ENCODE assay signal across 29 cellular contexts in genomic region chr11:109229682-109230081, GRCh38.
"Had no signal": no experiment of that assay in that cellular context is flagged by ENCODE, and none has a peak within 500 bp of the region (broad histone marks: within the 10 kb centered on the region; RNA-seq: fewer than 3 reads in every experiment).

No MANE protein-coding gene starts in this region.

- DNase-seq: activated CD4-positive, alpha-beta T cell treated with anti-CD3 and anti-CD28 coated beads for 1 hour; activated CD4-positive, alpha-beta T cell treated with anti-CD3 and anti-CD28 coated beads, Interleukin-2, amount 50 U/mL, for 1 hour; activated CD8-positive, alpha-beta memory T cell treated with anti-CD3 and anti-CD28 coated beads, Interleukin-2, amount 10 ng/mL, durations not matched to agents 7 days and 5 days; activated CD8-positive, alpha-beta T cell treated with anti-CD3 and anti-CD28 coated beads for 36 hours; activated T-cell treated with anti-CD3 and anti-CD28 coated beads, Interleukin-2, amount 50 U/mL, for 48 hours; anterior cingulate cortex; brain microvascular endothelial cell; dorsolateral prefrontal cortex; effector memory CD4-positive, alpha-beta T cell; kidney; midbrain; naive thymus-derived CD8-positive, alpha-beta T cell; nucleus accumbens; pancreas; sigmoid colon; small intestine; stimulated activated CD4-positive, alpha-beta T cell treated with anti-CD3 and anti-CD28 coated beads, Interleukin-4, amount 100 ng/mL, for 4 hours; stimulated activated CD8-positive, alpha-beta memory T cell treated with anti-CD3 and anti-CD28 coated beads, Interleukin-4, amount 100 ng/mL, for 48 hours; stimulated activated naive CD8-positive, alpha-beta T cell treated with anti-CD3 and anti-CD28 coated beads, Interleukin-15, amount 100 ng/mL, for 72 hours; substantia nigra had no signal

- H3K9me3 Mint-ChIP-seq: activated CD8-positive, alpha-beta T cell treated with anti-CD3 and anti-CD28 coated beads for 36 hours; activated T-helper 2 cell treated with anti-CD3 and anti-CD28 coated beads, Interferon-gamma antibody, Interleukin-2, Interleukin-4, amounts not matched to agents 10 μg/mL and 5 μg/mL and 100 μg/mL, durations not matched to agents 14 hours and 24 hours and 36 hours; neural crest cell; type B pancreatic cell had no signal

- H3K4me3 ChIP-seq: coronary artery, dorsolateral prefrontal cortex, gastroesophageal sphincter, hepatocyte, pancreas, prostate gland, sigmoid colon had no signal

- H3K36me3 Mint-ChIP-seq: activated CD8-positive, alpha-beta memory T cell treated with anti-CD3 and anti-CD28 coated beads, Interleukin-2, amount 10 ng/mL, durations not matched to agents 7 days and 5 days; activated naive CD4-positive, alpha-beta T cell treated with anti-CD3 and anti-CD28 coated beads, Interleukin-2, amount 50 U/mL, for 72 hours; stimulated activated memory B cell treated with anti-CD40 and anti-IgM and Interleukin-4, amounts not matched to agents 10 μg/mL and 1 μg/mL and 100 μg/mL, for 72 hours; type B pancreatic cell had no signal

- H3K27ac Mint-ChIP-seq: activated CD8-positive, alpha-beta memory T cell treated with anti-CD3 and anti-CD28 coated beads, Interleukin-2, amount 10 ng/mL, durations not matched to agents 7 days and 5 days; activated CD8-positive, alpha-beta T cell treated with anti-CD3 and anti-CD28 coated beads for 36 hours; activated naive CD4-positive, alpha-beta T cell treated with anti-CD3 and anti-CD28 coated beads, Interleukin-2, amount 50 U/mL, for 72 hours; activated T-helper 2 cell treated with anti-CD3 and anti-CD28 coated beads, Interferon-gamma antibody, Interleukin-2, Interleukin-4, amounts not matched to agents 10 μg/mL and 5 μg/mL and 100 μg/mL, durations not matched to agents 14 hours and 24 hours and 36 hours; naive thymus-derived CD8-positive, alpha-beta T cell; stimulated activated memory B cell treated with anti-CD40 and anti-IgM and Interleukin-4, amounts not matched to agents 10 μg/mL and 1 μg/mL and 100 μg/mL, for 72 hours; stimulated activated naive CD8-positive, alpha-beta T cell treated with anti-CD3 and anti-CD28 coated beads, Interleukin-15, amount 100 ng/mL, for 72 hours; type B pancreatic cell had no signal

- ATAC-seq: activated CD8-positive, alpha-beta memory T cell treated with anti-CD3 and anti-CD28 coated beads, Interleukin-2, amount 10 ng/mL, durations not matched to agents 7 days and 5 days; activated CD8-positive, alpha-beta T cell treated with anti-CD3 and anti-CD28 coated beads for 36 hours; activated naive CD4-positive, alpha-beta T cell treated with anti-CD3 and anti-CD28 coated beads, Interleukin-2, amount 50 U/mL, for 72 hours; gastroesophageal sphincter; naive thymus-derived CD8-positive, alpha-beta T cell; pancreas; stimulated activated memory B cell treated with anti-CD40 and anti-IgM and Interleukin-4, amounts not matched to agents 10 μg/mL and 1 μg/mL and 100 μg/mL, for 72 hours; stimulated activated naive CD8-positive, alpha-beta T cell treated with anti-CD3 and anti-CD28 coated beads, Interleukin-15, amount 100 ng/mL, for 72 hours had no signal

- H3K4me1 Mint-ChIP-seq: activated CD8-positive, alpha-beta memory T cell treated with anti-CD3 and anti-CD28 coated beads, Interleukin-2, amount 10 ng/mL, durations not matched to agents 7 days and 5 days; naive thymus-derived CD8-positive, alpha-beta T cell; neural crest cell; stimulated activated memory B cell treated with anti-CD40 and anti-IgM and Interleukin-4, amounts not matched to agents 10 μg/mL and 1 μg/mL and 100 μg/mL, for 72 hours; stimulated activated naive CD8-positive, alpha-beta T cell treated with anti-CD3 and anti-CD28 coated beads, Interleukin-15, amount 100 ng/mL, for 72 hours had no signal

- H3K4me3 Mint-ChIP-seq: activated CD8-positive, alpha-beta memory T cell treated with anti-CD3 and anti-CD28 coated beads, Interleukin-2, amount 10 ng/mL, durations not matched to agents 7 days and 5 days; activated CD8-positive, alpha-beta T cell treated with anti-CD3 and anti-CD28 coated beads for 36 hours; naive thymus-derived CD8-positive, alpha-beta T cell; neural crest cell; stimulated activated memory B cell treated with anti-CD40 and anti-IgM and Interleukin-4, amounts not matched to agents 10 μg/mL and 1 μg/mL and 100 μg/mL, for 72 hours; stimulated activated naive CD8-positive, alpha-beta T cell treated with anti-CD3 and anti-CD28 coated beads, Interleukin-15, amount 100 ng/mL, for 72 hours; type B pancreatic cell had no signal

- H3K27me3 Mint-ChIP-seq: activated CD8-positive, alpha-beta memory T cell treated with anti-CD3 and anti-CD28 coated beads, Interleukin-2, amount 10 ng/mL, durations not matched to agents 7 days and 5 days; activated CD8-positive, alpha-beta T cell treated with anti-CD3 and anti-CD28 coated beads for 36 hours; naive thymus-derived CD8-positive, alpha-beta T cell; stimulated activated memory B cell treated with anti-CD40 and anti-IgM and Interleukin-4, amounts not matched to agents 10 μg/mL and 1 μg/mL and 100 μg/mL, for 72 hours; stimulated activated naive CD8-positive, alpha-beta T cell treated with anti-CD3 and anti-CD28 coated beads, Interleukin-15, amount 100 ng/mL, for 72 hours had no signal
